ENCODE assay signal across 1 cellular context in genomic region chr7:23696916-23697441, GRCh38.
TF ChIP-seq lines count a peak whose summit lies in the region.

No MANE protein-coding gene starts in this region.

TF ChIP-seq in HepG2, 621 proteins besides CTCF, POLR2A, EP300 and RAD21 (continued from another document and continues in another):
- TF ChIP-seq NFAT5 (CRISPR knock-in tag; IDR thresholded peaks at IDR 0.05) (no peak), ZMYM4 (CRISPR knock-in tag; IDR thresholded peaks at IDR 0.05) (peak; percentile 72), GABPB1 (CRISPR knock-in tag; IDR thresholded peaks at IDR 0.05) (no peak), GATAD1 (CRISPR knock-in tag; IDR thresholded peaks at IDR 0.05) (no peak), SAP130 (CRISPR knock-in tag; IDR thresholded peaks at IDR 0.05; ENCODE audit: low read depth) (no peak), SATB2 (CRISPR knock-in tag; IDR thresholded peaks at IDR 0.05) (no peak), ZBTB38 (CRISPR knock-in tag; IDR thresholded peaks at IDR 0.05) (no peak), HNRNPL (IDR thresholded peaks at IDR 0.05; ENCODE audit: low read depth, low read length) (no peak), ZNF382 (CRISPR knock-in tag; IDR thresholded peaks at IDR 0.05; ENCODE audit: borderline replicate concordance) (no peak), MXI1 (IDR thresholded peaks at IDR 0.05; ENCODE audit: borderline replicate concordance, low read depth, low read length) (no peak), ZNF724P (CRISPR knock-in tag; IDR thresholded peaks at IDR 0.05; ENCODE audit: borderline replicate concordance) (no peak), TGIF2 (CRISPR knock-in tag; IDR thresholded peaks at IDR 0.05) (no peak), MAFG (CRISPR knock-in tag; IDR thresholded peaks at IDR 0.05) (no peak), ZNF350 (CRISPR knock-in tag; IDR thresholded peaks at IDR 0.05; ENCODE audit: borderline replicate concordance, low read depth) (no peak), ETV5 (CRISPR knock-in tag; IDR thresholded peaks at IDR 0.05; ENCODE audit: borderline replicate concordance) (no peak), STAT6 (CRISPR knock-in tag; IDR thresholded peaks at IDR 0.05; ENCODE audit: borderline replicate concordance) (no peak), FOXK1 (CRISPR knock-in tag; IDR thresholded peaks at IDR 0.05; ENCODE audit: borderline replicate concordance, low read depth) (no peak), SP2 (CRISPR knock-in tag; IDR thresholded peaks at IDR 0.05) (no peak), MATR3 (CRISPR knock-in tag; IDR thresholded peaks at IDR 0.05) (no peak), JARID2 (CRISPR knock-in tag; IDR thresholded peaks at IDR 0.05; ENCODE audit: insufficient replicate concordance) (no peak), TBX2 (CRISPR knock-in tag; IDR thresholded peaks at IDR 0.05; ENCODE audit: borderline replicate concordance) (no peak), SIN3A (IDR thresholded peaks at IDR 0.05; ENCODE audit: borderline replicate concordance, low read depth, low read length) (no peak), HOXA9 (CRISPR knock-in tag; IDR thresholded peaks at IDR 0.05; ENCODE audit: borderline replicate concordance) (no peak), PAXIP1 (CRISPR knock-in tag; conservative IDR thresholded peaks at IDR 0.05) (no peak), ZNF562 (CRISPR knock-in tag; IDR thresholded peaks at IDR 0.05; ENCODE audit: borderline replicate concordance) (no peak), SRF (IDR thresholded peaks at IDR 0.05; ENCODE audit: low read depth, low read length) (no peak), ZC3H4 (CRISPR knock-in tag; IDR thresholded peaks at IDR 0.05; ENCODE audit: borderline replicate concordance) (no peak), ZNF431 (CRISPR knock-in tag; IDR thresholded peaks at IDR 0.05; ENCODE audit: borderline replicate concordance, low read depth) (no peak), ELF3 (CRISPR knock-in tag; IDR thresholded peaks at IDR 0.05) (0 out of 2 replicates have a peak, but pooled peaks have one; percentile 10), TARDBP (CRISPR knock-in tag; IDR thresholded peaks at IDR 0.05) (no peak), ZNF12 (CRISPR knock-in tag; IDR thresholded peaks at IDR 0.05) (no peak), ZNF512 (CRISPR knock-in tag; IDR thresholded peaks at IDR 0.05) (no peak), ESRRA (CRISPR knock-in tag; IDR thresholded peaks at IDR 0.05; ENCODE audit: low read depth) (no peak), ZNF761 (CRISPR knock-in tag; conservative IDR thresholded peaks at IDR 0.05) (0 out of 2 replicates have a peak, but pooled peaks have one; percentile 28), SALL1 (CRISPR knock-in tag; IDR thresholded peaks at IDR 0.05) (peak; percentile 48; the same call in 1 of the 2 replicates), ZNF138 (CRISPR knock-in tag; IDR thresholded peaks at IDR 0.05; ENCODE audit: low read depth) (no peak), MTERF4 (CRISPR knock-in tag; IDR thresholded peaks at IDR 0.05) (no peak), AKAP8 (CRISPR knock-in tag; IDR thresholded peaks at IDR 0.05) (no peak), FOXO4 (CRISPR knock-in tag; conservative IDR thresholded peaks at IDR 0.05) (no peak), PLRG1 (conservative IDR thresholded peaks at IDR 0.05) (no peak), PHF21A (CRISPR knock-in tag; IDR thresholded peaks at IDR 0.05) (no peak)
- TF ChIP-seq, protein P1, sequence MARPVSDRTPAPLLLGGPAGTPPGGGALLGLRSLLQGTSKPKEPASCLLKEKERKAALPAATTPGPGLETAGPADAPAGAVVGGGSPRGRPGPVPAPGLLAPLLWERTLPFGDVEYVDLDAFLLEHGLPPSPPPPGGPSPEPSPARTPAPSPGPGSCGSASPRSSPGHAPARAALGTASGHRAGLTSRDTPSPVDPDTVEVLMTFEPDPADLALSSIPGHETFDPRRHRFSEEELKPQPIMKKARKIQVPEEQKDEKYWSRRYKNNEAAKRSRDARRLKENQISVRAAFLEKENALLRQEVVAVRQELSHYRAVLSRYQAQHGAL (CRISPR knock-in tag; IDR thresholded peaks at IDR 0.05; ENCODE audit: not compliant biosample characterization) = no peak
- TF ChIP-seq, protein P2, sequence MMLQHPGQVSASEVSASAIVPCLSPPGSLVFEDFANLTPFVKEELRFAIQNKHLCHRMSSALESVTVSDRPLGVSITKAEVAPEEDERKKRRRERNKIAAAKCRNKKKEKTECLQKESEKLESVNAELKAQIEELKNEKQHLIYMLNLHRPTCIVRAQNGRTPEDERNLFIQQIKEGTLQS (CRISPR knock-in tag; IDR thresholded peaks at IDR 0.05) = no peak
- TF ChIP-seq, protein P3, sequence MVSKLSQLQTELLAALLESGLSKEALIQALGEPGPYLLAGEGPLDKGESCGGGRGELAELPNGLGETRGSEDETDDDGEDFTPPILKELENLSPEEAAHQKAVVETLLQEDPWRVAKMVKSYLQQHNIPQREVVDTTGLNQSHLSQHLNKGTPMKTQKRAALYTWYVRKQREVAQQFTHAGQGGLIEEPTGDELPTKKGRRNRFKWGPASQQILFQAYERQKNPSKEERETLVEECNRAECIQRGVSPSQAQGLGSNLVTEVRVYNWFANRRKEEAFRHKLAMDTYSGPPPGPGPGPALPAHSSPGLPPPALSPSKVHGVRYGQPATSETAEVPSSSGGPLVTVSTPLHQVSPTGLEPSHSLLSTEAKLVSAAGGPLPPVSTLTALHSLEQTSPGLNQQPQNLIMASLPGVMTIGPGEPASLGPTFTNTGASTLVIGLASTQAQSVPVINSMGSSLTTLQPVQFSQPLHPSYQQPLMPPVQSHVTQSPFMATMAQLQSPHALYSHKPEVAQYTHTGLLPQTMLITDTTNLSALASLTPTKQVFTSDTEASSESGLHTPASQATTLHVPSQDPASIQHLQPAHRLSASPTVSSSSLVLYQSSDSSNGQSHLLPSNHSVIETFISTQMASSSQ (IDR thresholded peaks at IDR 0.05; ENCODE audit: low read depth) = no peak
- TF ChIP-seq, protein P3 (CRISPR knock-in tag; IDR thresholded peaks at IDR 0.05; ENCODE audit: borderline replicate concordance) = no peak
